8 cellular contexts compared by ENCODE assay signal in genomic region chr16:23952128-23953041, GRCh38.
DNase-seq lines count a peak whose midpoint lies in the region; ATAC-seq, FAIRE-seq and TF ChIP-seq lines count a peak whose summit lies in the region.

No MANE protein-coding gene starts in this region.

- no peaks in the 10 kb centered on the region for H3K36me3 ChIP-seq in SK-N-MC (ENCODE audit: insufficient read depth, low read length)
- H3K36me3 ChIP-seq in neutrophil = peaks cover 7% of the 10 kb centered on the region

- H3K9ac ChIP-seq in SK-N-MC (ENCODE audit: insufficient read length) = peak overlapping the region; percentile 78

- H3K9me3 ChIP-seq in SK-N-MC (ENCODE audit: low read depth, low read length) (no peaks in the 10 kb centered on the region), neutrophil (no peaks in the 10 kb centered on the region)

- peak; percentile 18 for FAIRE-seq in GM19239 (lab: Jason Lieb, UNC)

- TF ChIP-seq CTCF in neutrophil (IDR thresholded peaks at IDR 0.05) = no peak

- peaks cover 30 to 40% of the 10 kb centered on the region in 2 experiments for H3K4me1 ChIP-seq in neutrophil (ENCODE audit: control insufficient read depth in 1 of 2, insufficient read depth in 1 of 2, low read depth in 1 of 2, low read length in 1 of 2)

- no peaks in the 10 kb centered on the region for H3K27me3 ChIP-seq in neutrophil

- no peak for DNase-seq in GM19239 (ENCODE audit: insufficient read length, low spot score)
- DNase-seq in SK-N-MC (ENCODE audit: low read depth, low spot score) = peak; percentile 79
- no peak for DNase-seq in AG20443 (ENCODE audit: low spot score)
- no peak for DNase-seq in dedifferentiated amniotic fluid mesenchymal stem cell (ENCODE audit: extremely low spot score)

- ATAC-seq in HG03196 (IDR thresholded peaks at IDR 0.05; ENCODE audit: unreplicated experiment) (no peak), HG03457 (IDR thresholded peaks at IDR 0.05; ENCODE audit: unreplicated experiment) (no peak)

- H3K4me3 ChIP-seq in SK-N-MC (peak overlapping the region; percentile 71), neutrophil (ENCODE audit: low read depth in 1 of 2, low read length in 1 of 2) (no peak overlapping the region)

- peak overlapping the region; percentile 99 for H3K27ac ChIP-seq in SK-N-MC
- H3K27ac ChIP-seq in cingulate gyrus (ENCODE audit: low read depth, low read length) = peak overlapping the region; percentile 44
- H3K27ac ChIP-seq in neutrophil = peak overlapping the region; percentile 17

Comparison
In these comparisons a context has a peak if more than half of its experiments do, and no peak if none do; other contexts are left out.
1. H3K27ac ChIP-seq: peak in every context shown above with its lines; median percentile 99 in SK-N-MC; 44 in cingulate gyrus; 17 in neutrophil.